Comparison of ENCODE assay signal across 8 cellular contexts in the genomic region with DNA sequence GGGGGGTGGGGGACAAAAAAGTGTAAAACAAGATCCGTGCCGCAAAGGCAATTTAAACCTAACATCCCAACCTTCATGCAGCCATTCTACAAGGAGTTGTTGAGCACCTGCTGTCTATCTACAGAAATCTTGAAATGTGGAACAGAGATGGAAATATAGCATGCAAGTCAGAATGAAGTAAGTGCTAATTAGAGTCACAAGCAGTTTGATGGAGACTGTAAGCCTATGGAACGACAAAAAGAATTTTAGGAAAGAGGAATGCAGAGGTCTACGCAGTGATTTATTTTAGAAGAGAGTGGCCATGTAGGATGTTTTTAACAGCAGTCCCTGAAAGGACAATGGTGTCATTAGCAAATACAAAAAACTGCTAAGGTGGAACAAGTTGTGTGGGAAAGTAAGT. TPM values are rescaled to one million over a fixed set of nuclear protein-coding genes. Genes with fewer than 3 reads are reported as not detected.
A peak's percentile ranks its signal among the peaks of the same experiment; 100 is the strongest.
DNase-seq lines count a peak whose midpoint lies in the region; ATAC-seq and TF ChIP-seq lines count a peak whose summit lies in the region.

No MANE protein-coding gene starts in this region.

- H3K4me3 Mint-ChIP-seq in activated naive CD4-positive, alpha-beta T cell treated with anti-CD3 and anti-CD28 coated beads for 36 hours, result peak overlapping the region; percentile 80

- H3K4me1 ChIP-seq in liver (ENCODE audit: control insufficient read depth in 4 of 4, insufficient read depth in 4 of 4, low read length in 3 of 4) (peaks cover 5 to 19% (median 9%) of the 10 kb centered on the region in 4 donors), transverse colon (peaks cover 0 to 21% (median 4%) of the 10 kb centered on the region in 4 donors)

- no peak overlapping the region for H3K27ac Mint-ChIP-seq in activated naive CD4-positive, alpha-beta T cell treated with anti-CD3 and anti-CD28 coated beads for 36 hours

- TF ChIP-seq RAD21 in liver (IDR thresholded peaks at IDR 0.05), result no peak

- in situ Hi-C loops in transverse colon (cut with MboI; ENCODE audit: low pct_ligation_motif_present in 1 of 4, low pct_unique_long_range_greater_than_20kb in 1 of 4, low sequenced_read_pairs in 3 of 4), result no loop called here

- no peak for TF ChIP-seq EP300 in transverse colon (IDR thresholded peaks at IDR 0.05; ENCODE audit: low read depth)

- peak overlapping the region; percentile 94 for H3K27ac ChIP-seq in angular gyrus (ENCODE audit: low read depth, low read length)
- peak overlapping the region; percentile 63 to 67 for H3K27ac ChIP-seq in liver (ENCODE audit: low read depth in 1 of 2, low read length in 2 of 2)
- peak overlapping the region; percentile 90 to 96 (median 94) for H3K27ac ChIP-seq in transverse colon

- no peaks in the 10 kb centered on the region for H3K27me3 ChIP-seq in liver (ENCODE audit: control insufficient read depth in 4 of 4, insufficient read depth in 4 of 4, low read length in 3 of 4)
- no peaks in the 10 kb centered on the region for H3K27me3 ChIP-seq in transverse colon

- CTCF ChIA-PET in activated naive CD4-positive, alpha-beta T cell treated with anti-CD3 and anti-CD28 coated beads for 36 hours (lab: Charles Lee), result interaction anchor here (0.6 to 1.2 kb wide), 2 partner anchors 85 to 300 kb away, joined by 3 to 5 read pairs; no protein-coding TSS in a partner anchor

- TF ChIP-seq POLR2A in transverse colon (IDR thresholded peaks at IDR 0.05), result no peak

- H3K9me3 ChIP-seq in liver (ENCODE audit: control insufficient read depth in 4 of 4, low read length in 3 of 4) (no peaks in the 10 kb centered on the region), transverse colon (no peaks in the 10 kb centered on the region)

- no peak for DNase-seq in activated naive CD4-positive, alpha-beta T cell treated with anti-CD3 and anti-CD28 coated beads for 36 hours
- no peak for DNase-seq in activated naive CD4-positive, alpha-beta T cell treated with anti-CD3 and anti-CD28 coated beads, Interleukin-2, amount 50 U/mL, for 16 hours
- DNase-seq in transverse colon (no peak), NCI-H69 (lab: John Stamatoyannopoulos, UW) (no peak)
- DNase-seq in stimulated activated CD4-positive, alpha-beta T cell treated with anti-CD3 and anti-CD28 coated beads, Interleukin-2, amount 100 ng/mL, for 24 hours, result no peak

- H3K36me3 ChIP-seq in liver (ENCODE audit: control insufficient read depth in 4 of 4, insufficient read depth in 3 of 4, low read depth in 1 of 4, low read length in 3 of 4), result no peaks in the 10 kb centered on the region
- no peaks in the 10 kb centered on the region for H3K36me3 ChIP-seq in transverse colon

- H3K27me3 Mint-ChIP-seq in activated naive CD4-positive, alpha-beta T cell treated with anti-CD3 and anti-CD28 coated beads for 36 hours (ENCODE audit: low read depth), result peaks cover 4% of the 10 kb centered on the region

- no peaks in the 10 kb centered on the region for H3K36me3 Mint-ChIP-seq in activated naive CD4-positive, alpha-beta T cell treated with anti-CD3 and anti-CD28 coated beads for 36 hours (ENCODE audit: low read depth)

- intact Hi-C loops in activated naive CD4-positive, alpha-beta T cell treated with anti-CD3 and anti-CD28 coated beads for 36 hours (cut with micrococcal nuclease), result loop anchor here (5.0 to 10.0 kb wide), 3 partner anchors 85 to 1138 kb away; a partner anchor contains a TSS
- intact Hi-C loops in transverse colon (cut with DNase I; ENCODE audit: low total_unique reads), result loop anchor here (5.0 kb wide), 1 partner anchor 380 kb away; a partner anchor contains a TSS

- H3K9me3 Mint-ChIP-seq in activated naive CD4-positive, alpha-beta T cell treated with anti-CD3 and anti-CD28 coated beads for 36 hours, result no peaks in the 10 kb centered on the region

- peak overlapping the region; percentile 66 to 85 (median 72) for H3K4me3 ChIP-seq in liver (ENCODE audit: low read depth in 1 of 3, low read length in 3 of 3)
- H3K4me3 ChIP-seq in transverse colon, result peak overlapping the region; percentile 17 to 94 (median 90)

- H3K9ac ChIP-seq in liver (ENCODE audit: low read depth in 1 of 2, low read length in 2 of 2), result peak overlapping the region; percentile 70 to 76

- H3K4me1 Mint-ChIP-seq in activated naive CD4-positive, alpha-beta T cell treated with anti-CD3 and anti-CD28 coated beads for 36 hours (ENCODE audit: low read depth), result peaks cover 12% of the 10 kb centered on the region

- WGBS in liver, result 41% methylated on average over 4 of the region's 4 CpGs
- 26 to 34% methylated on average over 4 of the region's 4 CpGs for WGBS in transverse colon (ENCODE audit: low coverage in 1 of 2), 2 donors

- ATAC-seq in HG02938 (IDR thresholded peaks at IDR 0.05; ENCODE audit: unreplicated experiment), result no peak

- TF ChIP-seq CTCF in liver (IDR thresholded peaks at IDR 0.05; ENCODE audit: low read depth, low read length, missing input control), result no peak
- TF ChIP-seq CTCF in transverse colon (IDR thresholded peaks at IDR 0.05), result no peak

TF ChIP-seq in liver, 16 proteins besides CTCF, POLR2A, EP300 and RAD21:
- TF ChIP-seq, protein P1, sequence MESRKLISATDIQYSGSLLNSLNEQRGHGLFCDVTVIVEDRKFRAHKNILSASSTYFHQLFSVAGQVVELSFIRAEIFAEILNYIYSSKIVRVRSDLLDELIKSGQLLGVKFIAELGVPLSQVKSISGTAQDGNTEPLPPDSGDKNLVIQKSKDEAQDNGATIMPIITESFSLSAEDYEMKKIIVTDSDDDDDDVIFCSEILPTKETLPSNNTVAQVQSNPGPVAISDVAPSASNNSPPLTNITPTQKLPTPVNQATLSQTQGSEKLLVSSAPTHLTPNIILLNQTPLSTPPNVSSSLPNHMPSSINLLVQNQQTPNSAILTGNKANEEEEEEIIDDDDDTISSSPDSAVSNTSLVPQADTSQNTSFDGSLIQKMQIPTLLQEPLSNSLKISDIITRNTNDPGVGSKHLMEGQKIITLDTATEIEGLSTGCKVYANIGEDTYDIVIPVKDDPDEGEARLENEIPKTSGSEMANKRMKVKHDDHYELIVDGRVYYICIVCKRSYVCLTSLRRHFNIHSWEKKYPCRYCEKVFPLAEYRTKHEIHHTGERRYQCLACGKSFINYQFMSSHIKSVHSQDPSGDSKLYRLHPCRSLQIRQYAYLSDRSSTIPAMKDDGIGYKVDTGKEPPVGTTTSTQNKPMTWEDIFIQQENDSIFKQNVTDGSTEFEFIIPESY (IDR thresholded peaks at IDR 0.05), result no peak
- no peak for TF ChIP-seq FOXA2 (IDR thresholded peaks at IDR 0.05)
- no peak for TF ChIP-seq GABPA (IDR thresholded peaks at IDR 0.05 in 1 of 2, conservative IDR thresholded peaks at IDR 0.05 in 1 of 2)
- no peak for TF ChIP-seq NR2F2 (IDR thresholded peaks at IDR 0.05)
- no peak for TF ChIP-seq TAF1 (conservative IDR thresholded peaks at IDR 0.05)
- TF ChIP-seq FOXA1 (IDR thresholded peaks at IDR 0.05), result no peak
- no peak for TF ChIP-seq SP1 (IDR thresholded peaks at IDR 0.05)
- TF ChIP-seq, protein P2, sequence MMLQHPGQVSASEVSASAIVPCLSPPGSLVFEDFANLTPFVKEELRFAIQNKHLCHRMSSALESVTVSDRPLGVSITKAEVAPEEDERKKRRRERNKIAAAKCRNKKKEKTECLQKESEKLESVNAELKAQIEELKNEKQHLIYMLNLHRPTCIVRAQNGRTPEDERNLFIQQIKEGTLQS (IDR thresholded peaks at IDR 0.05), result no peak
- no peak for TF ChIP-seq HNF4A (conservative IDR thresholded peaks at IDR 0.05)
- no peak for TF ChIP-seq RXRA (IDR thresholded peaks at IDR 0.05)
- no peak for TF ChIP-seq EGR1 (IDR thresholded peaks at IDR 0.05; ENCODE audit: low read depth in 2 of 2)
- no peak for TF ChIP-seq JUND (IDR thresholded peaks at IDR 0.05)
- TF ChIP-seq YY1 (IDR thresholded peaks at IDR 0.05), result no peak
- TF ChIP-seq HNF4G (IDR thresholded peaks at IDR 0.05), result no peak
TF ChIP-seq in liver: peak in this region for 0.

RNA-seq across cellular contexts. Expression of a gene that starts 0.8 kb away (rescaled TPM):
- total RNA-seq in activated naive CD4-positive, alpha-beta T cell treated with anti-CD3 and anti-CD28 coated beads for 36 hours, result 1 to 10 TPM; 1.3 to 2.1 TPM
- 10 to 100 TPM; 12.7 to 14.7 TPM for total RNA-seq in liver
- 1 to 10 TPM; 4.7 to 5.5 TPM for polyA plus RNA-seq in liver
- total RNA-seq in transverse colon, result 10 to 100 TPM; 14.3 to 20.6 (median 18.4) TPM

Comparison
In these comparisons a context has a peak if more than half of its experiments do, and no peak if none do; other contexts are left out.
1. RNA of a gene that starts 0.8 kb away (total RNA-seq): 14.3 to 20.6 TPM in transverse colon and 12.7 to 14.7 TPM in liver; 1.3 to 2.1 TPM in activated naive CD4-positive, alpha-beta T cell treated with anti-CD3 and anti-CD28 coated beads for 36 hours; every median in the first group is over 4 times any median in the second.
2. Peak in every context shown above with its lines, with median percentiles within 50 percentile points of each other: H3K27ac ChIP-seq.